13 cellular contexts compared by ENCODE assay signal in genomic region chr16:72076991-72077706, GRCh38. TPM values are rescaled to one million over a fixed set of nuclear protein-coding genes. Genes with fewer than 3 reads are reported as not detected.
"Had no signal": no experiment of that assay in that cellular context is flagged by ENCODE, and none has a peak within 500 bp of the region (broad histone marks: within the 10 kb centered on the region; RNA-seq: fewer than 3 reads in every experiment).

No MANE protein-coding gene starts in this region.

RNA-seq across cellular contexts. Expression of gene HPR, which starts 14.1 kb away (rescaled TPM):
- total RNA-seq: activated naive CD4-positive, alpha-beta T cell treated with anti-CD3 and anti-CD28 coated beads for 36 hours; activated naive CD4-positive, alpha-beta T cell treated with anti-CD3 and anti-CD28 coated beads, Interleukin-2, amount 50 U/mL, for 72 hours; activated naive CD8-positive, alpha-beta T cell treated with anti-CD3 and anti-CD28 coated beads for 36 hours; activated naive CD8-positive, alpha-beta T cell treated with anti-CD3 and anti-CD28 coated beads, Interleukin-2, amount 10 ng/mL, durations not matched to agents 7 days and 5 days; activated T-cell treated with anti-CD3 and anti-CD28 coated beads, Interleukin-2, amount 50 U/mL, for 4 hours; activated T-cell treated with anti-CD3 and anti-CD28 coated beads, Interleukin-2, amount 50 U/mL, for 72 hours; activated T-helper 1 cell treated with anti-CD3 and anti-CD28 coated beads, Interleukin-12 subunit alpha, Interleukin-12 subunit beta, Interleukin-2, Interleukin-4 antibody, amounts not matched to agents 30 ng/mL and 10 ng/mL and 1 ng/mL, durations not matched to agents 14 hours and 24 hours and 36 hours; activated T-helper 17 cell treated with anti-CD3 and anti-CD28 coated beads, Interleukin-2, amount 50 U/mL, for 72 hours; activated T-helper 2 cell treated with anti-CD3 and anti-CD28 coated beads, Interferon-gamma antibody, Interleukin-2, Interleukin-4, amounts not matched to agents 10 μg/mL and 5 μg/mL and 100 μg/mL, durations not matched to agents 14 hours and 24 hours and 36 hours; astrocyte; body of pancreas; cardiac muscle cell; cerebellum had no signal
- polyA plus RNA-seq: cardiac muscle cell had no signal

RNA-seq across cellular contexts. Expression of gene HP, which starts 22.8 kb away (rescaled TPM):
- total RNA-seq: activated naive CD4-positive, alpha-beta T cell treated with anti-CD3 and anti-CD28 coated beads for 36 hours; activated naive CD4-positive, alpha-beta T cell treated with anti-CD3 and anti-CD28 coated beads, Interleukin-2, amount 50 U/mL, for 72 hours; activated naive CD8-positive, alpha-beta T cell treated with anti-CD3 and anti-CD28 coated beads for 36 hours; activated naive CD8-positive, alpha-beta T cell treated with anti-CD3 and anti-CD28 coated beads, Interleukin-2, amount 10 ng/mL, durations not matched to agents 7 days and 5 days; activated T-cell treated with anti-CD3 and anti-CD28 coated beads, Interleukin-2, amount 50 U/mL, for 72 hours; activated T-helper 1 cell treated with anti-CD3 and anti-CD28 coated beads, Interleukin-12 subunit alpha, Interleukin-12 subunit beta, Interleukin-2, Interleukin-4 antibody, amounts not matched to agents 30 ng/mL and 10 ng/mL and 1 ng/mL, durations not matched to agents 14 hours and 24 hours and 36 hours; activated T-helper 17 cell treated with anti-CD3 and anti-CD28 coated beads, Interleukin-2, amount 50 U/mL, for 72 hours; activated T-helper 2 cell treated with anti-CD3 and anti-CD28 coated beads, Interferon-gamma antibody, Interleukin-2, Interleukin-4, amounts not matched to agents 10 μg/mL and 5 μg/mL and 100 μg/mL, durations not matched to agents 14 hours and 24 hours and 36 hours; astrocyte; cardiac muscle cell had no signal
